In the genomic region with DNA sequence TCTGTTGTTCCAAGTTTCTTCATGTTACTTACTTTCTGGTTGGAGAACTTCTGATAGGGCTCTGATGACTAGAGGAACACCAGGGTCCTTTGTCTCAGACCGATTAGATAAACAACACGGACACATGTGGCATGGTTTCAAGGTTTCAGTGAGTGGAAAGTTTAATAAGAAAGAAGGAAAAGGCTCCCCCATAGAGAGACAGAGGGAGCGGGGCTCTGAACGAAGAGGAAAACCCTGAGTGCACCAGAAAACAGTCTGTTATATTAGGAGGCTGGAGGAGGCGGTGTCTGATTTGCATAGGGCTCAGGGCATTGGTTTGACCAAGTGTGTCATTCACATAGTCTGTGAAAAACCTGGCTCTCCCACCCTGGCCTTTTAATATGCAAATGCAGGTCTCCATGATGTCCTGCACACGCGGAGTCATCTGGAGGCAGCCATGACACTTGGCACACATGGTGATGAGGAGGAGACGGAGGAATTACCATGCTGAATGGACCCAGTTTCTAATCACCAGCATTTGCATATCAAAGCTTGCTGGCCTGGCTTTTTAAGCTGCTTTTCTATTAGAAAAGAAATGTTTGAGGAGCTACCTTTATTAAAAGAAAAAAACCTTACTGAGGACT, we compare ENCODE assay signal across 27 cellular contexts.
"Had no signal": no experiment of that assay in that cellular context is flagged by ENCODE, and none has a peak within 500 bp of the region (broad histone marks: within the 10 kb centered on the region; RNA-seq: fewer than 3 reads in every experiment).

No MANE protein-coding gene starts in this region.

- DNase-seq: activated B cell treated with CpG ODN at 0.5 μM for 24 hours; activated CD4-positive, alpha-beta T cell treated with anti-CD3 and anti-CD28 coated beads for 1 hour; activated CD4-positive, alpha-beta T cell treated with anti-CD3 and anti-CD28 coated beads, Interleukin-2, amount 10 ng/mL, durations not matched to agents 24 days and 14 days; activated CD4-positive, alpha-beta T cell treated with anti-CD3 and anti-CD28 coated beads, Interleukin-2, amount 50 U/mL, for 48 hours; activated CD8-positive, alpha-beta memory T cell treated with anti-CD3 and anti-CD28 coated beads, Interleukin-2, amount 10 ng/mL, durations not matched to agents 7 days and 5 days; activated effector memory CD4-positive, alpha-beta T cell treated with Interleukin-2 at 50 U/mL for 16 hours; activated naive CD4-positive, alpha-beta T cell; activated T-cell treated with anti-CD3 and anti-CD28 coated beads, Interleukin-2, amount 50 U/mL, for 24 hours; amygdala; MG63; MV-4-11; NCI-H1092 treated with DMSO at 0.1 percent for 48 hours; NCI-H1417 treated with DMSO at 0.1 percent for 48 hours; NCI-H1694; NCI-H2029; NCI-H2107; NCI-H2171 treated with DMSO at 0.1 percent for 48 hours; NCI-H226; NCI-H69; PC-3; SHP77 had no signal

- ATAC-seq: activated CD8-positive, alpha-beta memory T cell treated with anti-CD3 and anti-CD28 coated beads, Interleukin-2, amount 10 ng/mL, durations not matched to agents 7 days and 5 days; PC-3 had no signal

- H3K36me3 ChIP-seq: MG63, SJSA1 had no signal

- H3K27me3 ChIP-seq: MG63, SJSA1 had no signal

- FAIRE-seq: astrocyte, RCC 7860 had no signal

- H3K27ac ChIP-seq: SJSA1 had no signal

- H3K27me3 Mint-ChIP-seq: activated B cell treated with CpG ODN at 0.5 μM for 24 hours; activated CD4-positive, alpha-beta T cell treated with anti-CD3 and anti-CD28 coated beads, Interleukin-2, amount 10 ng/mL, durations not matched to agents 24 days and 14 days; activated CD8-positive, alpha-beta memory T cell treated with anti-CD3 and anti-CD28 coated beads, Interleukin-2, amount 10 ng/mL, durations not matched to agents 7 days and 5 days; activated naive CD4-positive, alpha-beta T cell treated with anti-CD3 and anti-CD28 coated beads, Interleukin-2, amount 50 U/mL, for 24 hours; activated T-cell treated with anti-CD3 and anti-CD28 coated beads, Interleukin-2, amount 50 U/mL, for 24 hours had no signal

- H3K9me3 ChIP-seq: SJSA1 had no signal

- H3K4me3 ChIP-seq: MG63, SJSA1 had no signal

- H3K27ac Mint-ChIP-seq: activated B cell treated with CpG ODN at 0.5 μM for 24 hours; activated CD4-positive, alpha-beta T cell treated with anti-CD3 and anti-CD28 coated beads, Interleukin-2, amount 10 ng/mL, durations not matched to agents 24 days and 14 days; activated CD8-positive, alpha-beta memory T cell treated with anti-CD3 and anti-CD28 coated beads, Interleukin-2, amount 10 ng/mL, durations not matched to agents 7 days and 5 days; activated T-cell treated with anti-CD3 and anti-CD28 coated beads, Interleukin-2, amount 50 U/mL, for 24 hours; activated T-helper 1 cell treated with anti-CD3 and anti-CD28 coated beads, Interleukin-12 subunit alpha, Interleukin-12 subunit beta, Interleukin-2, Interleukin-4 antibody, amounts not matched to agents 30 ng/mL and 10 ng/mL and 1 ng/mL, durations not matched to agents 14 hours and 24 hours and 36 hours; T-helper 1 cell treated with Interleukin-12 subunit alpha and Interleukin-12 subunit beta and Interleukin-4 antibody, amounts not matched to agents 30 μg/mL and 1 μg/mL, for 36 hours had no signal

- H3K4me3 Mint-ChIP-seq: activated B cell treated with CpG ODN at 0.5 μM for 24 hours; activated CD4-positive, alpha-beta T cell treated with anti-CD3 and anti-CD28 coated beads, Interleukin-2, amount 10 ng/mL, durations not matched to agents 24 days and 14 days; activated CD8-positive, alpha-beta memory T cell treated with anti-CD3 and anti-CD28 coated beads, Interleukin-2, amount 10 ng/mL, durations not matched to agents 7 days and 5 days; activated naive CD4-positive, alpha-beta T cell treated with anti-CD3 and anti-CD28 coated beads, Interleukin-2, amount 50 U/mL, for 24 hours; activated T-cell treated with anti-CD3 and anti-CD28 coated beads, Interleukin-2, amount 50 U/mL, for 24 hours; activated T-helper 1 cell treated with anti-CD3 and anti-CD28 coated beads, Interleukin-12 subunit alpha, Interleukin-12 subunit beta, Interleukin-2, Interleukin-4 antibody, amounts not matched to agents 30 ng/mL and 10 ng/mL and 1 ng/mL, durations not matched to agents 14 hours and 24 hours and 36 hours; T-helper 1 cell treated with Interleukin-12 subunit alpha and Interleukin-12 subunit beta and Interleukin-4 antibody, amounts not matched to agents 30 μg/mL and 1 μg/mL, for 36 hours had no signal

- H3K4me1 ChIP-seq: SJSA1 had no signal
